In the genomic region with DNA sequence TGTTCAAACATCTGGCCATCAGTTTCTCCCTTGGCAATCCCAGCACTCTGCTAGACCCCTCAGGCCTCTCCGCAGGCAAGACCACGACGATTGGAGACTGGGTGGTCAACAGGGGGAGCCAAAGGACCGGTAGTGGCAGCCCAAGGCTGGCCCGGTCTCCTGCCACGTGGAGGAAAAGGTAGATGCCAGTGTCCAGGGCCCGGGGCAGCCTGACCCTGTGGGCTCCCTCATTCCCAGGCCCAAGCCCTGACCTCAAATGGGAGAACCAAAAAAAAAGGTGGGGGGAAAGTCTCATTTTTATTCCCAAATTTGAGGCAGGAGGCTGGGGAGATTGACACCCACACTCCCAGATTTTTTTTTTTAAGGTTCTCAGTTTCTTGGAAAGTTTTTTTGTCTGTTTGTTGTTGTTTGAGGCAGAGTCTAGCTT, we compare ENCODE assay signal across 1 cellular context.
TF ChIP-seq lines count a peak whose summit lies in the region.

No MANE protein-coding gene starts in this region.

TF ChIP-seq in K562, 482 proteins besides CTCF, POLR2A, EP300 and RAD21 (continues in another document):
- TF ChIP-seq ARID2 (IDR thresholded peaks at IDR 0.05) (peak; percentile 68), ATF7 (IDR thresholded peaks at IDR 0.05) (peak; percentile 29; the same call in 1 of the 2 replicates), MAZ (CRISPR knock-in tag; conservative IDR thresholded peaks at IDR 0.05 in 1 of 2, IDR thresholded peaks at IDR 0.05 in 1 of 2) (peak; percentile 35 to 47; a peak in 2 of 4 replicates), ZNF561 (CRISPR knock-in tag; conservative IDR thresholded peaks at IDR 0.05) (no peak), MAFF (IDR thresholded peaks at IDR 0.05; ENCODE audit: low read length) (no peak), HSF4 (CRISPR knock-in tag; IDR thresholded peaks at IDR 0.05; ENCODE audit: borderline replicate concordance) (no peak), ZNF41 (CRISPR knock-in tag; conservative IDR thresholded peaks at IDR 0.05) (no peak), JUND (IDR thresholded peaks at IDR 0.05; ENCODE audit: borderline replicate concordance, low read depth, low read length) (peak; percentile 45), JUND (tag; IDR thresholded peaks at IDR 0.05; ENCODE audit: borderline replicate concordance, low read depth, low read length) (no peak; the same call in 2 of the 3 replicates), MECOM (CRISPR knock-in tag; IDR thresholded peaks at IDR 0.05) (0 out of 2 replicates have a peak, but pooled peaks have one; percentile 43), TBP (optimal IDR thresholded peaks at IDR 0.05; ENCODE audit: low read depth, low read length) (no peak), ESRRA (IDR thresholded peaks at IDR 0.05; ENCODE audit: borderline replicate concordance, low read depth) (peak; percentile 18; the same call in 1 of the 2 replicates), SREBF1 (IDR thresholded peaks at IDR 0.05; ENCODE audit: borderline replicate concordance, low read depth, low read length) (no peak), CC2D1A (IDR thresholded peaks at IDR 0.05) (peak; percentile 88), SIN3B (IDR thresholded peaks at IDR 0.05; ENCODE audit: low read depth) (no peak), CREM (IDR thresholded peaks at IDR 0.05; ENCODE audit: low read depth) (peak; percentile 59), RB1 (IDR thresholded peaks at IDR 0.05; ENCODE audit: low read depth) (peak; percentile 57), ZNF384 (IDR thresholded peaks at IDR 0.05; ENCODE audit: low read depth, low read length) (0 out of 2 replicates have a peak, but pooled peaks have one; percentile 27), HMG20B (CRISPR knock-in tag; IDR thresholded peaks at IDR 0.05) (no peak), SMAD4 (CRISPR knock-in tag; conservative IDR thresholded peaks at IDR 0.05) (peak; percentile 63), MYNN (IDR thresholded peaks at IDR 0.05) (peak; percentile 77), MYNN (CRISPR knock-in tag; IDR thresholded peaks at IDR 0.05) (no peak), BHLHE40 (IDR thresholded peaks at IDR 0.05; ENCODE audit: low read length) (peak; percentile 40; the same call in 1 of the 2 replicates), DPF2 (IDR thresholded peaks at IDR 0.05) (0 out of 2 replicates have a peak, but pooled peaks have one; percentile 21), CEBPG (CRISPR knock-in tag; IDR thresholded peaks at IDR 0.05) (no peak), CEBPG (tag; conservative IDR thresholded peaks at IDR 0.05 in 1 of 2, IDR thresholded peaks at IDR 0.05 in 1 of 2) (no peak), JUN (IDR thresholded peaks at IDR 0.05; ENCODE audit: borderline replicate concordance, low read depth, low read length) (0 out of 2 replicates have a peak, but pooled peaks have one; percentile 32), JUN (CRISPR knock-in tag; IDR thresholded peaks at IDR 0.05; ENCODE audit: borderline replicate concordance) (no peak), CREB1 (IDR thresholded peaks at IDR 0.05) (no peak), CREB1 (CRISPR knock-in tag; IDR thresholded peaks at IDR 0.05) (peak; percentile 61; the same call in 1 of the 2 replicates), MYC (IDR thresholded peaks at IDR 0.05; ENCODE audit: low read depth, low read length) (peak; percentile 97), MYC (CRISPR knock-in tag; IDR thresholded peaks at IDR 0.05; ENCODE audit: borderline replicate concordance, low read depth) (no peak)
- TF ChIP-seq, protein P1, sequence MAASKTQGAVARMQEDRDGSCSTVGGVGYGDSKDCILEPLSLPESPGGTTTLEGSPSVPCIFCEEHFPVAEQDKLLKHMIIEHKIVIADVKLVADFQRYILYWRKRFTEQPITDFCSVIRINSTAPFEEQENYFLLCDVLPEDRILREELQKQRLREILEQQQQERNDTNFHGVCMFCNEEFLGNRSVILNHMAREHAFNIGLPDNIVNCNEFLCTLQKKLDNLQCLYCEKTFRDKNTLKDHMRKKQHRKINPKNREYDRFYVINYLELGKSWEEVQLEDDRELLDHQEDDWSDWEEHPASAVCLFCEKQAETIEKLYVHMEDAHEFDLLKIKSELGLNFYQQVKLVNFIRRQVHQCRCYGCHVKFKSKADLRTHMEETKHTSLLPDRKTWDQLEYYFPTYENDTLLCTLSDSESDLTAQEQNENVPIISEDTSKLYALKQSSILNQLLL (CRISPR knock-in tag; IDR thresholded peaks at IDR 0.05; ENCODE audit: borderline replicate concordance): no peak
- TF ChIP-seq, protein P2, sequence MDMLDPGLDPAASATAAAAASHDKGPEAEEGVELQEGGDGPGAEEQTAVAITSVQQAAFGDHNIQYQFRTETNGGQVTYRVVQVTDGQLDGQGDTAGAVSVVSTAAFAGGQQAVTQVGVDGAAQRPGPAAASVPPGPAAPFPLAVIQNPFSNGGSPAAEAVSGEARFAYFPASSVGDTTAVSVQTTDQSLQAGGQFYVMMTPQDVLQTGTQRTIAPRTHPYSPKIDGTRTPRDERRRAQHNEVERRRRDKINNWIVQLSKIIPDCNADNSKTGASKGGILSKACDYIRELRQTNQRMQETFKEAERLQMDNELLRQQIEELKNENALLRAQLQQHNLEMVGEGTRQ (CRISPR knock-in tag; IDR thresholded peaks at IDR 0.05): peak; percentile 50
- TF ChIP-seq, protein P3, sequence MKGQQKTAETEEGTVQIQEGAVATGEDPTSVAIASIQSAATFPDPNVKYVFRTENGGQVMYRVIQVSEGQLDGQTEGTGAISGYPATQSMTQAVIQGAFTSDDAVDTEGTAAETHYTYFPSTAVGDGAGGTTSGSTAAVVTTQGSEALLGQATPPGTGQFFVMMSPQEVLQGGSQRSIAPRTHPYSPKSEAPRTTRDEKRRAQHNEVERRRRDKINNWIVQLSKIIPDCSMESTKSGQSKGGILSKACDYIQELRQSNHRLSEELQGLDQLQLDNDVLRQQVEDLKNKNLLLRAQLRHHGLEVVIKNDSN (CRISPR knock-in tag; IDR thresholded peaks at IDR 0.05): peak; percentile 69
- TF ChIP-seq, protein P4, sequence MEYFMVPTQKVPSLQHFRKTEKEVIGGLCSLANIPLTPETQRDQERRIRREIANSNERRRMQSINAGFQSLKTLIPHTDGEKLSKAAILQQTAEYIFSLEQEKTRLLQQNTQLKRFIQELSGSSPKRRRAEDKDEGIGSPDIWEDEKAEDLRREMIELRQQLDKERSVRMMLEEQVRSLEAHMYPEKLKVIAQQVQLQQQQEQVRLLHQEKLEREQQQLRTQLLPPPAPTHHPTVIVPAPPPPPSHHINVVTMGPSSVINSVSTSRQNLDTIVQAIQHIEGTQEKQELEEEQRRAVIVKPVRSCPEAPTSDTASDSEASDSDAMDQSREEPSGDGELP (CRISPR knock-in tag; IDR thresholded peaks at IDR 0.05; ENCODE audit: borderline replicate concordance): peak; percentile 80
- TF ChIP-seq, protein P5, sequence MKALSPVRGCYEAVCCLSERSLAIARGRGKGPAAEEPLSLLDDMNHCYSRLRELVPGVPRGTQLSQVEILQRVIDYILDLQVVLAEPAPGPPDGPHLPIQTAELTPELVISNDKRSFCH (CRISPR knock-in tag; IDR thresholded peaks at IDR 0.05): no peak
- TF ChIP-seq, protein P5 (tag; IDR thresholded peaks at IDR 0.05): no peak
- TF ChIP-seq, protein P6, sequence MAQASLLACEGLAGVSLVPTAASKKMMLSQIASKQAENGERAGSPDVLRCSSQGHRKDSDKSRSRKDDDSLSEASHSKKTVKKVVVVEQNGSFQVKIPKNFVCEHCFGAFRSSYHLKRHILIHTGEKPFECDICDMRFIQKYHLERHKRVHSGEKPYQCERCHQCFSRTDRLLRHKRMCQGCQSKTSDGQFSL (CRISPR knock-in tag; IDR thresholded peaks at IDR 0.05): no peak
- TF ChIP-seq, protein P6 (tag; IDR thresholded peaks at IDR 0.05): no peak
- TF ChIP-seq, protein P7, sequence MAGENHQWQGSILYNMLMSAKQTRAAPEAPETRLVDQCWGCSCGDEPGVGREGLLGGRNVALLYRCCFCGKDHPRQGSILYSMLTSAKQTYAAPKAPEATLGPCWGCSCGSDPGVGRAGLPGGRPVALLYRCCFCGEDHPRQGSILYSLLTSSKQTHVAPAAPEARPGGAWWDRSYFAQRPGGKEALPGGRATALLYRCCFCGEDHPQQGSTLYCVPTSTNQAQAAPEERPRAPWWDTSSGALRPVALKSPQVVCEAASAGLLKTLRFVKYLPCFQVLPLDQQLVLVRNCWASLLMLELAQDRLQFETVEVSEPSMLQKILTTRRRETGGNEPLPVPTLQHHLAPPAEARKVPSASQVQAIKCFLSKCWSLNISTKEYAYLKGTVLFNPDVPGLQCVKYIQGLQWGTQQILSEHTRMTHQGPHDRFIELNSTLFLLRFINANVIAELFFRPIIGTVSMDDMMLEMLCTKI (IDR thresholded peaks at IDR 0.05; ENCODE audit: partially characterized antibody): no peak
- TF ChIP-seq, protein P8, sequence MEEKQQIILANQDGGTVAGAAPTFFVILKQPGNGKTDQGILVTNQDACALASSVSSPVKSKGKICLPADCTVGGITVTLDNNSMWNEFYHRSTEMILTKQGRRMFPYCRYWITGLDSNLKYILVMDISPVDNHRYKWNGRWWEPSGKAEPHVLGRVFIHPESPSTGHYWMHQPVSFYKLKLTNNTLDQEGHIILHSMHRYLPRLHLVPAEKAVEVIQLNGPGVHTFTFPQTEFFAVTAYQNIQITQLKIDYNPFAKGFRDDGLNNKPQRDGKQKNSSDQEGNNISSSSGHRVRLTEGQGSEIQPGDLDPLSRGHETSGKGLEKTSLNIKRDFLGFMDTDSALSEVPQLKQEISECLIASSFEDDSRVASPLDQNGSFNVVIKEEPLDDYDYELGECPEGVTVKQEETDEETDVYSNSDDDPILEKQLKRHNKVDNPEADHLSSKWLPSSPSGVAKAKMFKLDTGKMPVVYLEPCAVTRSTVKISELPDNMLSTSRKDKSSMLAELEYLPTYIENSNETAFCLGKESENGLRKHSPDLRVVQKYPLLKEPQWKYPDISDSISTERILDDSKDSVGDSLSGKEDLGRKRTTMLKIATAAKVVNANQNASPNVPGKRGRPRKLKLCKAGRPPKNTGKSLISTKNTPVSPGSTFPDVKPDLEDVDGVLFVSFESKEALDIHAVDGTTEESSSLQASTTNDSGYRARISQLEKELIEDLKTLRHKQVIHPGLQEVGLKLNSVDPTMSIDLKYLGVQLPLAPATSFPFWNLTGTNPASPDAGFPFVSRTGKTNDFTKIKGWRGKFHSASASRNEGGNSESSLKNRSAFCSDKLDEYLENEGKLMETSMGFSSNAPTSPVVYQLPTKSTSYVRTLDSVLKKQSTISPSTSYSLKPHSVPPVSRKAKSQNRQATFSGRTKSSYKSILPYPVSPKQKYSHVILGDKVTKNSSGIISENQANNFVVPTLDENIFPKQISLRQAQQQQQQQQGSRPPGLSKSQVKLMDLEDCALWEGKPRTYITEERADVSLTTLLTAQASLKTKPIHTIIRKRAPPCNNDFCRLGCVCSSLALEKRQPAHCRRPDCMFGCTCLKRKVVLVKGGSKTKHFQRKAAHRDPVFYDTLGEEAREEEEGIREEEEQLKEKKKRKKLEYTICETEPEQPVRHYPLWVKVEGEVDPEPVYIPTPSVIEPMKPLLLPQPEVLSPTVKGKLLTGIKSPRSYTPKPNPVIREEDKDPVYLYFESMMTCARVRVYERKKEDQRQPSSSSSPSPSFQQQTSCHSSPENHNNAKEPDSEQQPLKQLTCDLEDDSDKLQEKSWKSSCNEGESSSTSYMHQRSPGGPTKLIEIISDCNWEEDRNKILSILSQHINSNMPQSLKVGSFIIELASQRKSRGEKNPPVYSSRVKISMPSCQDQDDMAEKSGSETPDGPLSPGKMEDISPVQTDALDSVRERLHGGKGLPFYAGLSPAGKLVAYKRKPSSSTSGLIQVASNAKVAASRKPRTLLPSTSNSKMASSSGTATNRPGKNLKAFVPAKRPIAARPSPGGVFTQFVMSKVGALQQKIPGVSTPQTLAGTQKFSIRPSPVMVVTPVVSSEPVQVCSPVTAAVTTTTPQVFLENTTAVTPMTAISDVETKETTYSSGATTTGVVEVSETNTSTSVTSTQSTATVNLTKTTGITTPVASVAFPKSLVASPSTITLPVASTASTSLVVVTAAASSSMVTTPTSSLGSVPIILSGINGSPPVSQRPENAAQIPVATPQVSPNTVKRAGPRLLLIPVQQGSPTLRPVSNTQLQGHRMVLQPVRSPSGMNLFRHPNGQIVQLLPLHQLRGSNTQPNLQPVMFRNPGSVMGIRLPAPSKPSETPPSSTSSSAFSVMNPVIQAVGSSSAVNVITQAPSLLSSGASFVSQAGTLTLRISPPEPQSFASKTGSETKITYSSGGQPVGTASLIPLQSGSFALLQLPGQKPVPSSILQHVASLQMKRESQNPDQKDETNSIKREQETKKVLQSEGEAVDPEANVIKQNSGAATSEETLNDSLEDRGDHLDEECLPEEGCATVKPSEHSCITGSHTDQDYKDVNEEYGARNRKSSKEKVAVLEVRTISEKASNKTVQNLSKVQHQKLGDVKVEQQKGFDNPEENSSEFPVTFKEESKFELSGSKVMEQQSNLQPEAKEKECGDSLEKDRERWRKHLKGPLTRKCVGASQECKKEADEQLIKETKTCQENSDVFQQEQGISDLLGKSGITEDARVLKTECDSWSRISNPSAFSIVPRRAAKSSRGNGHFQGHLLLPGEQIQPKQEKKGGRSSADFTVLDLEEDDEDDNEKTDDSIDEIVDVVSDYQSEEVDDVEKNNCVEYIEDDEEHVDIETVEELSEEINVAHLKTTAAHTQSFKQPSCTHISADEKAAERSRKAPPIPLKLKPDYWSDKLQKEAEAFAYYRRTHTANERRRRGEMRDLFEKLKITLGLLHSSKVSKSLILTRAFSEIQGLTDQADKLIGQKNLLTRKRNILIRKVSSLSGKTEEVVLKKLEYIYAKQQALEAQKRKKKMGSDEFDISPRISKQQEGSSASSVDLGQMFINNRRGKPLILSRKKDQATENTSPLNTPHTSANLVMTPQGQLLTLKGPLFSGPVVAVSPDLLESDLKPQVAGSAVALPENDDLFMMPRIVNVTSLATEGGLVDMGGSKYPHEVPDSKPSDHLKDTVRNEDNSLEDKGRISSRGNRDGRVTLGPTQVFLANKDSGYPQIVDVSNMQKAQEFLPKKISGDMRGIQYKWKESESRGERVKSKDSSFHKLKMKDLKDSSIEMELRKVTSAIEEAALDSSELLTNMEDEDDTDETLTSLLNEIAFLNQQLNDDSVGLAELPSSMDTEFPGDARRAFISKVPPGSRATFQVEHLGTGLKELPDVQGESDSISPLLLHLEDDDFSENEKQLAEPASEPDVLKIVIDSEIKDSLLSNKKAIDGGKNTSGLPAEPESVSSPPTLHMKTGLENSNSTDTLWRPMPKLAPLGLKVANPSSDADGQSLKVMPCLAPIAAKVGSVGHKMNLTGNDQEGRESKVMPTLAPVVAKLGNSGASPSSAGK (IDR thresholded peaks at IDR 0.05): peak; percentile 77
- TF ChIP-seq, protein P9, sequence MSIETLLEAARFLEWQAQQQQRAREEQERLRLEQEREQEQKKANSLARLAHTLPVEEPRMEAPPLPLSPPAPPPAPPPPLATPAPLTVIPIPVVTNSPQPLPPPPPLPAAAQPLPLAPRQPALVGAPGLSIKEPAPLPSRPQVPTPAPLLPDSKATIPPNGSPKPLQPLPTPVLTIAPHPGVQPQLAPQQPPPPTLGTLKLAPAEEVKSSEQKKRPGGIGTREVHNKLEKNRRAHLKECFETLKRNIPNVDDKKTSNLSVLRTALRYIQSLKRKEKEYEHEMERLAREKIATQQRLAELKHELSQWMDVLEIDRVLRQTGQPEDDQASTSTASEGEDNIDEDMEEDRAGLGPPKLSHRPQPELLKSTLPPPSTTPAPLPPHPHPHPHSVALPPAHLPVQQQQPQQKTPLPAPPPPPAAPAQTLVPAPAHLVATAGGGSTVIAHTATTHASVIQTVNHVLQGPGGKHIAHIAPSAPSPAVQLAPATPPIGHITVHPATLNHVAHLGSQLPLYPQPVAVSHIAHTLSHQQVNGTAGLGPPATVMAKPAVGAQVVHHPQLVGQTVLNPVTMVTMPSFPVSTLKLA (conservative IDR thresholded peaks at IDR 0.05): peak; percentile 87 to 91
